ENCODE assay signal across 14 cellular contexts in the genomic region with DNA sequence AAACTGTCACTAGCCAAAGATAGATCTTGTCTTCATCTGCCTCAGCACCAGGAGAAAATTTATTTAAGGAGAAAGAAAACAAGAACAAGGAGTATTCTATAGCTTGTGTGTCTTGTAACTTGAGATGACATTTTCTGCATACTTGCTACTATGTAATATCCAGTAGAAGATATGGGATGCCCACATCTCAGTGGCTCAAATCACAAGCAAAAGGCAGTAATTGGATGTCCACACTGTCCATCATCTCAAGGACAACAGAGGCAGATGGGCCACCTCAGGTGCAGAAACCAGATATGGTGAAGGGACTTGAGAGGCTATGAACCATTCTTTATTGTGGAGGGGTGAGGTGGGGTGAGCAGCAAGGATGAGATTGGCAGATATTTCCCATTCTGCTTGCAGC.
"Had no signal": no experiment of that assay in that cellular context is flagged by ENCODE, and none has a peak within 500 bp of the region (broad histone marks: within the 10 kb centered on the region; RNA-seq: fewer than 3 reads in every experiment).

No MANE protein-coding gene starts in this region.

- H3K4me3 Mint-ChIP-seq: activated CD8-positive, alpha-beta memory T cell treated with anti-CD3 and anti-CD28 coated beads, Interleukin-2, amount 10 ng/mL, durations not matched to agents 7 days and 5 days; activated naive CD8-positive, alpha-beta T cell; activated T-cell treated with anti-CD3 and anti-CD28 coated beads, Interleukin-2, amount 50 U/mL, for 24 hours; stimulated activated naive CD8-positive, alpha-beta T cell treated with anti-CD3 and anti-CD28 coated beads, Interleukin-15, Interleukin-2, amounts not matched to agents 100 ng/mL and 50 ng/mL, for 24 hours had no signal

- H3K4me3 ChIP-seq: breast epithelium, colonic mucosa, testis had no signal

- H3K9me3 Mint-ChIP-seq: activated T-cell treated with anti-CD3 and anti-CD28 coated beads, Interleukin-2, amount 50 U/mL, for 24 hours; stimulated activated naive CD8-positive, alpha-beta T cell treated with anti-CD3 and anti-CD28 coated beads, Interleukin-15, Interleukin-2, amounts not matched to agents 100 ng/mL and 50 ng/mL, for 24 hours had no signal

- H3K27ac Mint-ChIP-seq: activated CD8-positive, alpha-beta memory T cell treated with anti-CD3 and anti-CD28 coated beads, Interleukin-2, amount 10 ng/mL, durations not matched to agents 7 days and 5 days; activated naive CD8-positive, alpha-beta T cell; activated T-cell treated with anti-CD3 and anti-CD28 coated beads, Interleukin-2, amount 50 U/mL, for 24 hours; stimulated activated naive CD8-positive, alpha-beta T cell treated with anti-CD3 and anti-CD28 coated beads, Interleukin-15, Interleukin-2, amounts not matched to agents 100 ng/mL and 50 ng/mL, for 24 hours had no signal

- H3K36me3 ChIP-seq: breast epithelium, colonic mucosa had no signal

- DNase-seq: activated CD4-positive, alpha-beta T cell treated with anti-CD3 and anti-CD28 coated beads, Interleukin-2, amount 50 U/mL, for 48 hours; activated CD4-positive, CD25-positive, alpha-beta regulatory T cell treated with anti-CD3 and anti-CD28 coated beads, Interleukin-2, amount 50 U/mL, for 72 hours; activated CD8-positive, alpha-beta memory T cell treated with anti-CD3 and anti-CD28 coated beads, Interleukin-2, amount 10 ng/mL, durations not matched to agents 7 days and 5 days; activated effector memory CD4-positive, alpha-beta T cell treated with anti-CD3 and anti-CD28 coated beads, Interleukin-2, amount 50 U/mL, for 16 hours; activated T-cell treated with anti-CD3 and anti-CD28 coated beads, Interleukin-2, amount 50 U/mL, for 24 hours; colonic mucosa; effector CD4-positive, alpha-beta T cell; hippocampal formation; stimulated activated CD4-positive, alpha-beta T cell treated with anti-CD3 and anti-CD28 coated beads, Interleukin-4, amount 100 ng/mL, for 1 hour; stimulated activated CD8-positive, alpha-beta memory T cell treated with anti-CD3 and anti-CD28 coated beads, Interleukin-4, amount 100 ng/mL, for 48 hours; testis had no signal

- H3K27me3 ChIP-seq: breast epithelium, colonic mucosa, testis had no signal

- H3K4me1 ChIP-seq: breast epithelium, colonic mucosa, testis had no signal

- H3K4me1 Mint-ChIP-seq: activated CD8-positive, alpha-beta memory T cell treated with anti-CD3 and anti-CD28 coated beads, Interleukin-2, amount 10 ng/mL, durations not matched to agents 7 days and 5 days had no signal

- H3K9me3 ChIP-seq: breast epithelium, colonic mucosa, testis had no signal

- ATAC-seq: activated CD8-positive, alpha-beta memory T cell treated with anti-CD3 and anti-CD28 coated beads, Interleukin-2, amount 10 ng/mL, durations not matched to agents 7 days and 5 days had no signal

- H3K36me3 Mint-ChIP-seq: activated CD8-positive, alpha-beta memory T cell treated with anti-CD3 and anti-CD28 coated beads, Interleukin-2, amount 10 ng/mL, durations not matched to agents 7 days and 5 days; activated naive CD8-positive, alpha-beta T cell had no signal

- H3K27me3 Mint-ChIP-seq: activated CD8-positive, alpha-beta memory T cell treated with anti-CD3 and anti-CD28 coated beads, Interleukin-2, amount 10 ng/mL, durations not matched to agents 7 days and 5 days; activated naive CD8-positive, alpha-beta T cell; activated T-cell treated with anti-CD3 and anti-CD28 coated beads, Interleukin-2, amount 50 U/mL, for 24 hours; stimulated activated naive CD8-positive, alpha-beta T cell treated with anti-CD3 and anti-CD28 coated beads, Interleukin-15, Interleukin-2, amounts not matched to agents 100 ng/mL and 50 ng/mL, for 24 hours had no signal
